ENCODE assay signal across 10 cellular contexts in the genomic region with DNA sequence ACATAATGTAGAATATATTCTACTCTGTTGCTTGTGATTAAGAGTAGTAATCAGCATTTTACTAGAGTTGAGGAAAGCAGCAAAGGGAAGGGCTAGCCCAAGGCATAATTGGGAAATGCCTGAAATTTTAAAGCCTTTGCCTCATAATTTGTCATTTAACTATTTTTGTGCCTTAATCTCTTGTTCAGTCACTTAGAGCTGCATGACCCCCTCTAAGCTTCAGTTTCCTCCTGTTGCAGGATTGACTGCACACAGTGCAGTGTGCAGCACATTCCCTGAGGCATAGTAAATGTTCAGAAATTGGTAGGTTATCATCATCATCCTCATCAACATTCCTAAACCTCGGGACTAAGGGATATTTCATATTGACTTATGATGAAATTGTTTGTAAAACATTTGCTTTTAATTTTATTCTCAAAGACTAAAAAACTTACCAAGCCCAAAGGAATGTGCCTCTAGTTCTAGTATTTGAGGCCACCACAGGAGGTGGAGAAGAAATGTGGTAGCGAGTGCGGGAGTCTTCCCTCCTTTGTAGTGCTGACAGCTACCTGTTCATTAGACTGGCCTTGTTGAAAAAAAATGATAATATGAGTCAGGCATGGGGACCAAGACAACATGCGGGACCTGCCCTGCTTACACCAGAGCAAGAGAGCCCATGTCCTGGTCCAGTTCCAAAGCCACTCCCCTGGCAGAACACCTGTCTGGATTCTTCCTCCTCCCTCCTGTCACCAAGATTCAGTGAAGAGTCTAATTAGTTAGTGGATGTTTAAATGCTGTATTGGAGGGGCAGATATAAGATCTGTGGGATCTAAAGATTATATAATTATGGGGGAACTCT. TPM values are rescaled to one million over a fixed set of nuclear protein-coding genes. Genes with fewer than 3 reads are reported as not detected.
DNase-seq lines count a peak whose midpoint lies in the region; ATAC-seq, FAIRE-seq and TF ChIP-seq lines count a peak whose summit lies in the region.
"Had no signal": no experiment of that assay in that cellular context is flagged by ENCODE, and none has a peak within 500 bp of the region (broad histone marks: within the 10 kb centered on the region; RNA-seq: fewer than 3 reads in every experiment).

No MANE protein-coding gene starts in this region.

- H3K9me3 ChIP-seq in osteoblast (ENCODE audit: low read depth, low read length): no peaks in the 10 kb centered on the region

- H3K4me3 ChIP-seq in epithelial cell of esophagus (ENCODE audit: low read length): no peak overlapping the region
- peak overlapping the region; percentile 20 for H3K4me3 ChIP-seq in osteoblast (ENCODE audit: insufficient read depth, low read length)

- no peaks in the 10 kb centered on the region for H3K27me3 ChIP-seq in osteoblast (ENCODE audit: insufficient read depth, low read length)

- no peak for TF ChIP-seq POLR2A in GM12891 (IDR thresholded peaks at IDR 0.05; ENCODE audit: low read depth, low read length)

- TF ChIP-seq CTCF in epithelial cell of esophagus (IDR thresholded peaks at IDR 0.05; ENCODE audit: insufficient read depth, low read depth, low read length, missing control alignments): no peak
- TF ChIP-seq CTCF in osteoblast (IDR thresholded peaks at IDR 0.05; ENCODE audit: extremely low read depth, low read depth, low read length): no peak

- peak overlapping the region; percentile 89 for H3K27ac ChIP-seq in osteoblast (ENCODE audit: low read depth, low read length)

- peaks cover 44% of the 10 kb centered on the region for H3K4me1 ChIP-seq in osteoblast (ENCODE audit: insufficient read depth, low read length)

- H3K4me2 ChIP-seq in osteoblast (ENCODE audit: insufficient read depth, low read length): peak overlapping the region; percentile 69

- no peaks in the 10 kb centered on the region for H3K79me2 ChIP-seq in osteoblast (ENCODE audit: insufficient read depth, low read length)

- no peak overlapping the region for H2AFZ ChIP-seq in osteoblast (ENCODE audit: low read length)

- no peak for ATAC-seq in HG02798 (IDR thresholded peaks at IDR 0.05; ENCODE audit: poor library complexity, unreplicated experiment)
- ATAC-seq: naive thymus-derived CD8-positive, alpha-beta T cell had no signal

- no peaks in the 10 kb centered on the region for H3K36me3 ChIP-seq in osteoblast (ENCODE audit: insufficient read depth, low read length)

- H4K20me1 ChIP-seq in osteoblast (ENCODE audit: insufficient read depth, low read length): no peaks in the 10 kb centered on the region

- DNase-seq in GM04503 (ENCODE audit: low read depth) (peak; percentile 81), NCI-H2029 (lab: John Stamatoyannopoulos, UW) (peak; percentile 33), epithelial cell of esophagus (ENCODE audit: low read depth) (peak; percentile 45), osteoblast (ENCODE audit: insufficient read length, low spot score, missing footprints) (no peak), GM12891 (ENCODE audit: insufficient read length, low spot score) (no peak), T-helper 2 cell (no peak)
- no peak for DNase-seq in activated CD8-positive, alpha-beta memory T cell treated with anti-CD3 and anti-CD28 coated beads, Interleukin-2, amount 50 U/mL, for 48 hours
- DNase-seq: naive thymus-derived CD8-positive, alpha-beta T cell; NCI-H524 had no signal

- no peak for FAIRE-seq in GM12891 (lab: Jason Lieb, UNC)

TF ChIP-seq in GM12891, 5 proteins besides CTCF, POLR2A, EP300 and RAD21:
- TF ChIP-seq PAX5 (IDR thresholded peaks at IDR 0.05; ENCODE audit: insufficient read depth, low read length, severe bottlenecking): no peak
- no peak for TF ChIP-seq POU2F2 (IDR thresholded peaks at IDR 0.05; ENCODE audit: low read depth, low read length)
- TF ChIP-seq TAF1 (IDR thresholded peaks at IDR 0.05; ENCODE audit: low read depth, low read length): no peak
- no peak for TF ChIP-seq POLR2AphosphoS5 (IDR thresholded peaks at IDR 0.05; ENCODE audit: low read depth, low read length)
- no peak for TF ChIP-seq SPI1 (IDR thresholded peaks at IDR 0.05; ENCODE audit: low read depth, low read length)

RNA-seq across cellular contexts. Expression of gene TENT5A, which starts 14.9 kb away (rescaled TPM):
- total RNA-seq in osteoblast: 79.6 and 82.9 TPM in 2 replicates
- 0.73 TPM for polyA plus RNA-seq in GM12891 (2012; ENCODE audit: low read depth, missing spikeins)

Comparison
In these comparisons a context has a peak if more than half of its experiments do, and no peak if none do; other contexts are left out.
1. DNase-seq: peak in GM04503 (single experiment), NCI-H2029 (single experiment) and epithelial cell of esophagus (single experiment); none in osteoblast (single experiment), GM12891 (single experiment), activated CD8-positive, alpha-beta memory T cell treated with anti-CD3 and anti-CD28 coated beads, Interleukin-2, amount 50 U/mL, for 48 hours (single experiment) and T-helper 2 cell (0 of 5).